Comparison of ENCODE assay signal across 14 cellular contexts in genomic region chrX:20639115-20639514, GRCh38.
DNase-seq lines count a peak whose midpoint lies in the region; ATAC-seq and TF ChIP-seq lines count a peak whose summit lies in the region.
"Had no signal": no experiment of that assay in that cellular context is flagged by ENCODE, and none has a peak within 500 bp of the region (broad histone marks: within the 10 kb centered on the region; RNA-seq: fewer than 3 reads in every experiment).

No MANE protein-coding gene starts in this region.

- no peak for ATAC-seq in GM18861 (IDR thresholded peaks at IDR 0.05; ENCODE audit: unreplicated experiment)

- H3K27me3 ChIP-seq in H9 (ENCODE audit: insufficient read depth, low read length) (no peaks in the 10 kb centered on the region), endodermal cell (ENCODE audit: control insufficient read depth, insufficient read depth, low read length, poor library complexity, severe bottlenecking) (peaks cover 10% of the 10 kb centered on the region), mesenchymal stem cell (ENCODE audit: control insufficient read depth in 1 of 2, insufficient read depth in 1 of 2, low read length in 2 of 2) (no peaks in the 10 kb centered on the region)

- H3K9ac ChIP-seq in H9 (ENCODE audit: extremely low read depth, insufficient read length, low read length) (no peak overlapping the region), endodermal cell (ENCODE audit: extremely low read depth, low read length, poor library complexity, severe bottlenecking) (no peak overlapping the region), mesenchymal stem cell (ENCODE audit: low read length) (no peak overlapping the region)
- H3K9ac ChIP-seq: KMS-11 had no signal

- no peak overlapping the region for H2BK15ac ChIP-seq in H9 (ENCODE audit: low read depth, low read length)
- no peak overlapping the region for H2BK15ac ChIP-seq in mesenchymal stem cell (ENCODE audit: low read depth, poor library complexity, severe bottlenecking)

- H4K5ac ChIP-seq in H9 (ENCODE audit: insufficient read length, low read depth, low read length): no peak overlapping the region

- H3K14ac ChIP-seq in H9 (ENCODE audit: insufficient read depth, low read length) (no peak overlapping the region), mesenchymal stem cell (ENCODE audit: low read length in 2 of 2) (no peak overlapping the region)

- H3K27me3 Mint-ChIP-seq in H9 (ENCODE audit: low read depth): no peaks in the 10 kb centered on the region
- H3K27me3 Mint-ChIP-seq in endodermal cell (ENCODE audit: insufficient read depth): peaks cover 14% of the 10 kb centered on the region
- H3K27me3 Mint-ChIP-seq: CD4-positive, alpha-beta T cell had no signal

- H3K4me3 Mint-ChIP-seq in H9 (no peak overlapping the region), endodermal cell (no peak overlapping the region)
- H3K4me3 Mint-ChIP-seq: CD4-positive, alpha-beta T cell had no signal

- H3K56ac ChIP-seq in H9 (ENCODE audit: insufficient read length, low read depth, low read length): no peak overlapping the region

- H3T11ph ChIP-seq in H9 (ENCODE audit: low read length): no peak overlapping the region

- H3K4me1 Mint-ChIP-seq in H9: peaks cover 2 to 9% of the 10 kb centered on the region in 2 experiments; a peak in 2 of 4 replicates
- peaks cover 17% of the 10 kb centered on the region for H3K4me1 Mint-ChIP-seq in endodermal cell

- H3K36me3 Mint-ChIP-seq in H9 (ENCODE audit: insufficient read depth in 1 of 3, low read depth in 3 of 3): peaks cover 0 to 8% (median 0%) of the 10 kb centered on the region in 3 experiments; a peak in 2 of 7 replicates
- peaks cover 1% of the 10 kb centered on the region for H3K36me3 Mint-ChIP-seq in endodermal cell (ENCODE audit: low read depth)

- H3K9me3 Mint-ChIP-seq in H9: peaks cover 0 to 48% of the 10 kb centered on the region in 2 experiments; a peak in 4 of 5 replicates
- H3K9me3 Mint-ChIP-seq in endodermal cell: peaks cover 7% of the 10 kb centered on the region
- H3K9me3 Mint-ChIP-seq: CD4-positive, alpha-beta T cell had no signal

- H2BK5ac ChIP-seq in H9 (ENCODE audit: insufficient read length, low read length) (no peak overlapping the region), mesenchymal stem cell (ENCODE audit: low read depth, low read length, poor library complexity, severe bottlenecking) (no peak overlapping the region)

- H3K4ac ChIP-seq in H9 (ENCODE audit: low read depth, low read length): no peak overlapping the region
- no peak overlapping the region for H3K4ac ChIP-seq in mesenchymal stem cell (ENCODE audit: low read depth in 1 of 2, low read length in 2 of 2)

- no peaks in the 10 kb centered on the region for H3K36me3 ChIP-seq in endodermal cell (ENCODE audit: control insufficient read depth, insufficient read depth, low read length)
- H3K36me3 ChIP-seq in mesenchymal stem cell (ENCODE audit: control insufficient read depth in 1 of 2, insufficient read depth in 2 of 2, low read depth in 1 of 2, low read length in 2 of 2): no peaks in the 10 kb centered on the region

- H2BK120ac ChIP-seq in H9 (ENCODE audit: low read depth, low read length, poor library complexity, severe bottlenecking) (no peak overlapping the region), mesenchymal stem cell (ENCODE audit: low read depth, low read length) (no peak overlapping the region)

- no peaks in the 10 kb centered on the region for H4K20me1 ChIP-seq in H9 (ENCODE audit: control insufficient read depth, insufficient read depth, insufficient read length)

- H2AK5ac ChIP-seq in H9 (ENCODE audit: insufficient read length, low read length): no peak overlapping the region
- peak overlapping the region; percentile 10 for H2AK5ac ChIP-seq in mesenchymal stem cell (ENCODE audit: low read length, severe bottlenecking)

- H2BK12ac ChIP-seq in H9 (ENCODE audit: insufficient read length, low read depth, low read length) (no peak overlapping the region), mesenchymal stem cell (ENCODE audit: low read length in 2 of 2) (no peak overlapping the region)

- H3K4me2 ChIP-seq in H9 (ENCODE audit: insufficient read depth, insufficient read length, low read length) (no peak overlapping the region), mesenchymal stem cell (ENCODE audit: low read length, poor library complexity, severe bottlenecking) (no peak overlapping the region)
- H3K4me2 ChIP-seq: KMS-11 had no signal

- H2AFZ ChIP-seq in H9 (ENCODE audit: low read length): no peak overlapping the region
- H2AFZ ChIP-seq in mesenchymal stem cell (ENCODE audit: low read depth, low read length): no peak overlapping the region

- no peak overlapping the region for H2BK20ac ChIP-seq in H9 (ENCODE audit: low read depth, low read length, poor library complexity, severe bottlenecking)

- H4K8ac ChIP-seq in H9 (replicated peaks; ENCODE audit: insufficient read length, low read depth, low read length): no peak overlapping the region
- no peak overlapping the region for H4K8ac ChIP-seq in mesenchymal stem cell (ENCODE audit: low read length)

- H3K4me3 ChIP-seq in endodermal cell (ENCODE audit: low read length): no peak overlapping the region
- no peak overlapping the region for H3K4me3 ChIP-seq in mesenchymal stem cell (ENCODE audit: insufficient read depth in 1 of 2, low read depth in 1 of 2, low read length in 2 of 2)

- no peak overlapping the region for H4K91ac ChIP-seq in H9 (ENCODE audit: insufficient read length, low read depth, low read length)
- H4K91ac ChIP-seq in mesenchymal stem cell (ENCODE audit: low read length): no peak overlapping the region

- H3K23ac ChIP-seq in H9 (ENCODE audit: insufficient read length, low read depth, low read length): no peak overlapping the region
- no peak overlapping the region for H3K23ac ChIP-seq in mesenchymal stem cell (ENCODE audit: low read length in 2 of 2)

- H3K27ac ChIP-seq in H9 (ENCODE audit: insufficient read length, low read depth, low read length) (no peak overlapping the region), endodermal cell (ENCODE audit: low read depth, low read length) (no peak overlapping the region), mesenchymal stem cell (ENCODE audit: low read length, poor library complexity, severe bottlenecking) (no peak overlapping the region)
- H3K27ac ChIP-seq: C4-2B, HL-60, KMS-11 had no signal

- H3K79me2 ChIP-seq in H9 (ENCODE audit: insufficient read depth, low read length): no peaks in the 10 kb centered on the region

- H3K4me1 ChIP-seq in H9 (ENCODE audit: insufficient read depth, low read length): no peaks in the 10 kb centered on the region
- H3K4me1 ChIP-seq in endodermal cell (ENCODE audit: control insufficient read depth, insufficient read depth, low read length): no peaks in the 10 kb centered on the region
- H3K4me1 ChIP-seq in mesenchymal stem cell (ENCODE audit: control insufficient read depth, insufficient read depth, low read depth, low read length): no peaks in the 10 kb centered on the region
- H3K4me1 ChIP-seq: Caco-2 had no signal

- TF ChIP-seq CTCF in H9 (conservative IDR thresholded peaks at IDR 0.05) (no peak), endodermal cell (conservative IDR thresholded peaks at IDR 0.05) (no peak)

- no peaks in the 10 kb centered on the region for H3K79me1 ChIP-seq in H9 (ENCODE audit: insufficient read depth, low read depth, low read length, poor library complexity, severe bottlenecking)
- no peaks in the 10 kb centered on the region for H3K79me1 ChIP-seq in mesenchymal stem cell (replicated peaks; ENCODE audit: low read length, poor library complexity, severe bottlenecking)

- peaks cover 31% of the 10 kb centered on the region for H3K9me3 ChIP-seq in H9 (ENCODE audit: control insufficient read depth, low read depth, low read length)
- H3K9me3 ChIP-seq in endodermal cell (ENCODE audit: control insufficient read depth, low read length): peaks cover 11% of the 10 kb centered on the region
- no peaks in the 10 kb centered on the region for H3K9me3 ChIP-seq in mesenchymal stem cell (ENCODE audit: control insufficient read depth, low read length)
- H3K9me3 ChIP-seq: Caco-2 had no signal

- H3K27ac Mint-ChIP-seq in H9 (peak overlapping the region in 1 of 3 experiments; percentile 48; a peak in 1 of 7 replicates), endodermal cell (no peak overlapping the region)
- H3K27ac Mint-ChIP-seq: CD4-positive, alpha-beta T cell had no signal

- no CpG with 5 or more reads among the region's 2 CpGs for WGBS in H9 (ENCODE audit: extremely low coverage, insufficient read length, low lambda C conversion rate)
- WGBS in endodermal cell (ENCODE audit: insufficient coverage in 1 of 2, insufficient read length in 1 of 2), 2 experiments: 70% methylated on average over 2 of the region's 2 CpGs; no CpG with 5 or more reads in 1 of the 2 experiments
- 23% methylated on average over 2 of the region's 2 CpGs for whole genome bisulfite sequencing in mesenchymal stem cell

- H3K23me2 ChIP-seq in H9 (ENCODE audit: insufficient read length, low read depth, low read length, poor library complexity, severe bottlenecking): no peaks in the 10 kb centered on the region

- peak; percentile 31 for DNase-seq in H9
- DNase-seq in endodermal cell: peak; percentile 46
- no peak for DNase-seq in mesenchymal stem cell
- no peak for DNase-seq in SK-N-DZ (ENCODE audit: low spot score)
- no peak for DNase-seq in NCI-H1694 (lab: John Stamatoyannopoulos, UW)
- DNase-seq: AML-193; Caco-2; CD4-positive, alpha-beta T cell; GF-D8; HCEC 1CT had no signal

- H3K18ac ChIP-seq in H9 (ENCODE audit: insufficient read length, low read depth, low read length) (no peak overlapping the region), mesenchymal stem cell (ENCODE audit: low read depth in 1 of 2, low read length in 2 of 2) (no peak overlapping the region)

Comparison
In these comparisons a context has a peak if more than half of its experiments do, and no peak if none do; other contexts are left out.
1. DNase-seq: peak in H9 (single experiment) and endodermal cell (single experiment); none in mesenchymal stem cell (single experiment), SK-N-DZ (single experiment) and NCI-H1694 (single experiment).